In the genomic region with DNA sequence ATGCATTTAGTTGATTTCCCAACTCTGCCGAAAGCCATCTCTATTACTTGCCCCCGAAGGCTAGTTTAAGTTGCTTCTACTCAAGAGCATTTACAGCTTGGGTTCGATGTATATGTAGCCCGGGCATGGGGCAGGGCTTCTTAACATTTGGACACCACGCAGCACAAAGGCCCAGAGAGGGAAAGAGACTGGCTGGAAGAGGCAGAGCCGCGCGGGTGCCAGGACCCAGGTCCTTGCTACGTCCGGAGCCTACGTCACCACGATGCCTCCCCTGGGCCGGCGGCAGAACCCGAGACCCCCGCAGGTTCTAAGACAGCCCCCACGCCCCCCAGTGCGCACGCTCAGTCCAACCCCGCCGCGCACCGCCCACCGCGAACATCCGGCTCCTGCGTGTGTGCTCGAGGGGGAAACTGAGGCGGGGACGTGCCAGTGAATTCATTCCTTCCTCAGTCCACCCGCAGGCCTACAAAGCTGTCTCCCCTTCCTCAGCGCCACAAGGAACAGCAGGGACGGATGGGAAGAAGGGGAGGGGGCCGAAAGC, we compare ENCODE assay signal across 8 cellular contexts. TPM values are rescaled to one million over a fixed set of nuclear protein-coding genes. Genes with fewer than 3 reads are reported as not detected.
DNase-seq lines count a peak whose midpoint lies in the region; ATAC-seq and TF ChIP-seq lines count a peak whose summit lies in the region.

No MANE protein-coding gene starts in this region.

- H3K9me3 Mint-ChIP-seq in natural killer cell, result no peaks in the 10 kb centered on the region

- ATAC-seq in natural killer cell, result peak in 1 of 3 donors; percentile 5
- ATAC-seq in GM21390 (IDR thresholded peaks at IDR 0.05; ENCODE audit: unreplicated experiment), result no peak

- 0% methylated on average over 4 to 10 of the region's 34 CpGs for WGBS in esophagus squamous epithelium, 2 donors

- no peaks in the 10 kb centered on the region for H3K27me3 Mint-ChIP-seq in natural killer cell (ENCODE audit: low read depth in 2 of 2)

- peak overlapping the region; percentile 96 to 97 for H3K27ac Mint-ChIP-seq in natural killer cell

- intact Hi-C loops in esophagus squamous epithelium (cut with DNase I), result no loop called here
- intact Hi-C loops in natural killer cell (cut with micrococcal nuclease), result loop anchor here (1.0 to 2.0 kb wide), 4 partner anchors 29 to 77 kb away; a partner anchor contains a TSS

- CTCF ChIA-PET in HEK293 (lab: Yijun Ruan, JAX), result interaction anchor here (0.6 to 3.3 kb wide), 9 partner anchors 14 to 141 kb away, joined by 3 to 18 read pairs (median 3); no protein-coding TSS in a partner anchor

- H3K4me1 ChIP-seq in HEK293 (ENCODE audit: control insufficient read depth, insufficient read depth, low read length) (peaks cover 9% of the 10 kb centered on the region), esophagus squamous epithelium (peaks cover 12 to 47% (median 16%) of the 10 kb centered on the region in 3 donors)

- TF ChIP-seq CTCF in HEK293 (tag by site-specific recombination; IDR thresholded peaks at IDR 0.05), result no peak
- no peak for TF ChIP-seq CTCF in WI38 (IDR thresholded peaks at IDR 0.05; ENCODE audit: low read depth, low read length)
- no peak for TF ChIP-seq CTCF in esophagus squamous epithelium (IDR thresholded peaks at IDR 0.05)
- TF ChIP-seq CTCF in natural killer cell (IDR thresholded peaks at IDR 0.05), result no peak

- H3K36me3 Mint-ChIP-seq in natural killer cell, result no peaks in the 10 kb centered on the region

- H3K27ac ChIP-seq in HEK293 (ENCODE audit: extremely low read depth, low read depth, low read length) (peak overlapping the region; percentile 98), esophagus squamous epithelium (peak overlapping the region; percentile 100)

- DNase-seq in NOMO-1 treated with DMSO at 0.1 percent for 48 hours (lab: John Stamatoyannopoulos, UW; ENCODE audit: unreplicated experiment), result peak; percentile 42
- no peak for DNase-seq in NOMO-1 treated with dmso at 0.1 percent for 144 hours (lab: John Stamatoyannopoulos, UW; ENCODE audit: unreplicated experiment)
- DNase-seq in NAMALWA (ENCODE audit: low spot score), result peak; percentile 78
- no peak for DNase-seq in esophagus squamous epithelium (lab: John Stamatoyannopoulos, UW)
- DNase-seq in natural killer cell, result no peak

- H3K4me3 ChIP-seq in HEK293 (ENCODE audit: low read depth, low read length) (peak overlapping the region; percentile 96), WI38 (ENCODE audit: low read depth, low read length) (peak overlapping the region; percentile 95), esophagus squamous epithelium (peak overlapping the region; percentile 91 to 99 (median 97))

- no peaks in the 10 kb centered on the region for H3K27me3 ChIP-seq in esophagus squamous epithelium

- H3K4me3 Mint-ChIP-seq in natural killer cell, result peak overlapping the region; percentile 96

- H3K4me1 Mint-ChIP-seq in natural killer cell, result peaks cover 23 to 31% of the 10 kb centered on the region in 2 donors

- H3K9me3 ChIP-seq in HEK293 (ENCODE audit: control insufficient read depth, insufficient read depth, low read depth, low read length) (no peaks in the 10 kb centered on the region), esophagus squamous epithelium (no peaks in the 10 kb centered on the region)

- H3K36me3 ChIP-seq in HEK293 (ENCODE audit: control insufficient read depth in 2 of 2, insufficient read depth in 1 of 2, low read length in 2 of 2) (peaks cover 0 to 16% of the 10 kb centered on the region in 2 experiments; a peak in 1 of 3 replicates), esophagus squamous epithelium (peaks cover 13 to 33% (median 17%) of the 10 kb centered on the region in 3 donors)

- POLR2A ChIA-PET in HEK293 (lab: Yijun Ruan, JAX), result interaction anchor here (0.6 to 3.4 kb wide), 29 partner anchors 8 to 1437 kb away, joined by 3 to 28 read pairs (median 5); a partner anchor contains a TSS

- no peak for TF ChIP-seq POLR2A in esophagus squamous epithelium (IDR thresholded peaks at IDR 0.05)

TF ChIP-seq in HEK293, 187 proteins besides CTCF, POLR2A, EP300 and RAD21 (continues in another document):
- TF ChIP-seq ZNF341 (tag by site-specific recombination; IDR thresholded peaks at IDR 0.05; ENCODE audit: low read depth) (peak; percentile 74), ZNF776 (tag by site-specific recombination; IDR thresholded peaks at IDR 0.05; ENCODE audit: borderline replicate concordance) (no peak), ZNF335 (tag by site-specific recombination; conservative IDR thresholded peaks at IDR 0.05) (peak; percentile 96), YY1 (tag by site-specific recombination; IDR thresholded peaks at IDR 0.05) (no peak), ZBTB7A (tag by site-specific recombination; IDR thresholded peaks at IDR 0.05; ENCODE audit: low read depth) (peak; percentile 52; the same call in 1 of the 2 replicates), GLIS2 (tag by site-specific recombination; IDR thresholded peaks at IDR 0.05) (peak; percentile 91), KLF9 (tag by site-specific recombination; IDR thresholded peaks at IDR 0.05; ENCODE audit: low read depth) (no peak), ZNF843 (tag by site-specific recombination; IDR thresholded peaks at IDR 0.05) (no peak)
- TF ChIP-seq, protein P1, sequence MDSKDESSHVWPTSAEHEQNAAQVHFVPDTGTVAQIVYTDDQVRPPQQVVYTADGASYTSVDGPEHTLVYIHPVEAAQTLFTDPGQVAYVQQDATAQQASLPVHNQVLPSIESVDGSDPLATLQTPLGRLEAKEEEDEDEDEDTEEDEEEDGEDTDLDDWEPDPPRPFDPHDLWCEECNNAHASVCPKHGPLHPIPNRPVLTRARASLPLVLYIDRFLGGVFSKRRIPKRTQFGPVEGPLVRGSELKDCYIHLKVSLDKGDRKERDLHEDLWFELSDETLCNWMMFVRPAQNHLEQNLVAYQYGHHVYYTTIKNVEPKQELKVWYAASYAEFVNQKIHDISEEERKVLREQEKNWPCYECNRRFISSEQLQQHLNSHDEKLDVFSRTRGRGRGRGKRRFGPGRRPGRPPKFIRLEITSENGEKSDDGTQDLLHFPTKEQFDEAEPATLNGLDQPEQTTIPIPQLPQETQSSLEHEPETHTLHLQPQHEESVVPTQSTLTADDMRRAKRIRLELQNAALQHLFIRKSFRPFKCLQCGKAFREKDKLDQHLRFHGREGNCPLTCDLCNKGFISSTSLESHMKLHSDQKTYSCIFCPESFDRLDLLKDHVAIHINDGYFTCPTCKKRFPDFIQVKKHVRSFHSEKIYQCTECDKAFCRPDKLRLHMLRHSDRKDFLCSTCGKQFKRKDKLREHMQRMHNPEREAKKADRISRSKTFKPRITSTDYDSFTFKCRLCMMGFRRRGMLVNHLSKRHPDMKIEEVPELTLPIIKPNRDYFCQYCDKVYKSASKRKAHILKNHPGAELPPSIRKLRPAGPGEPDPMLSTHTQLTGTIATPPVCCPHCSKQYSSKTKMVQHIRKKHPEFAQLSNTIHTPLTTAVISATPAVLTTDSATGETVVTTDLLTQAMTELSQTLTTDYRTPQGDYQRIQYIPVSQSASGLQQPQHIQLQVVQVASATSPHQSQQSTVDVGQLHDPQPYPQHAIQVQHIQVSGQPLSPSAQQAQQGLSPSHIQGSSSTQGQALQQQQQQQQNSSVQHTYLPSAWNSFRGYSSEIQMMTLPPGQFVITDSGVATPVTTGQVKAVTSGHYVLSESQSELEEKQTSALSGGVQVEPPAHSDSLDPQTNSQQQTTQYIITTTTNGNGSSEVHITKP (tag by site-specific recombination; IDR thresholded peaks at IDR 0.05), result peak; percentile 56; the same call in 1 of the 2 replicates
- TF ChIP-seq, protein P2, sequence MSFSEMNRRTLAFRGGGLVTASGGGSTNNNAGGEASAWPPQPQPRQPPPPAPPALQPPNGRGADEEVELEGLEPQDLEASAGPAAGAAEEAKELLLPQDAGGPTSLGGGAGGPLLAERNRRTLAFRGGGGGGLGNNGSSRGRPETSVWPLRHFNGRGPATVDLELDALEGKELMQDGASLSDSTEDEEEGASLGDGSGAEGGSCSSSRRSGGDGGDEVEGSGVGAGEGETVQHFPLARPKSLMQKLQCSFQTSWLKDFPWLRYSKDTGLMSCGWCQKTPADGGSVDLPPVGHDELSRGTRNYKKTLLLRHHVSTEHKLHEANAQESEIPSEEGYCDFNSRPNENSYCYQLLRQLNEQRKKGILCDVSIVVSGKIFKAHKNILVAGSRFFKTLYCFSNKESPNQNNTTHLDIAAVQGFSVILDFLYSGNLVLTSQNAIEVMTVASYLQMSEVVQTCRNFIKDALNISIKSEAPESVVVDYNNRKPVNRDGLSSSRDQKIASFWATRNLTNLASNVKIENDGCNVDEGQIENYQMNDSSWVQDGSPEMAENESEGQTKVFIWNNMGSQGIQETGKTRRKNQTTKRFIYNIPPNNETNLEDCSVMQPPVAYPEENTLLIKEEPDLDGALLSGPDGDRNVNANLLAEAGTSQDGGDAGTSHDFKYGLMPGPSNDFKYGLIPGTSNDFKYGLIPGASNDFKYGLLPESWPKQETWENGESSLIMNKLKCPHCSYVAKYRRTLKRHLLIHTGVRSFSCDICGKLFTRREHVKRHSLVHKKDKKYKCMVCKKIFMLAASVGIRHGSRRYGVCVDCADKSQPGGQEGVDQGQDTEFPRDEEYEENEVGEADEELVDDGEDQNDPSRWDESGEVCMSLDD (tag by site-specific recombination; IDR thresholded peaks at IDR 0.05), result 0 out of 2 replicates have a peak, but pooled peaks have one; percentile 40

RNA-seq across cellular contexts. Expression of a gene that starts 0.4 kb away (rescaled TPM):
- total RNA-seq in esophagus squamous epithelium (10 to 100 TPM; 10.4 to 36.8 (median 16.4) TPM), natural killer cell (10 to 100 TPM; 72.0 to 85.1 (median 73.3) TPM)

RNA-seq across cellular contexts. Expression of a gene that starts 22.2 kb away (rescaled TPM):
- 100 to 1,000 TPM in 2 of 4 donors, 10 to 100 TPM in 1, 1 to 10 TPM in 1; 5.9 to 248 (median 92.6) TPM for total RNA-seq in esophagus squamous epithelium
- total RNA-seq in natural killer cell, result 1 to 10 TPM in 2 of 3 donors, under 1 TPM in 1; 0.63 to 3.5 (median 3.2) TPM

RNA-seq across cellular contexts. Expression of a gene that starts 37.9 kb away (rescaled TPM):
- total RNA-seq in esophagus squamous epithelium (10 to 100 TPM; 10.5 to 22.5 (median 19.8) TPM), natural killer cell (100 to 1,000 TPM; 101 to 119 (median 102) TPM)

RNA-seq across cellular contexts. Expression of a gene that starts 43.0 kb away (rescaled TPM):
- total RNA-seq in esophagus squamous epithelium (10 to 100 TPM; 44.5 to 74.8 (median 56.8) TPM), natural killer cell (100 to 1,000 TPM in 1 of 3 donors, 10 to 100 TPM in 2; 72.8 to 108 (median 86.8) TPM)

RNA-seq across cellular contexts. Expression of a gene that starts 43.1 kb away (rescaled TPM):
- total RNA-seq in esophagus squamous epithelium (1 to 10 TPM; 4.1 to 6.5 (median 5.5) TPM), natural killer cell (1 to 10 TPM in 2 of 3 donors, under 1 TPM in 1; 0.89 to 1.4 (median 1.4) TPM)

Comparison
In these comparisons a context has a peak if more than half of its experiments do, and no peak if none do; other contexts are left out.
1. DNase-seq: peak in NOMO-1 treated with DMSO at 0.1 percent for 48 hours (single experiment) and NAMALWA (single experiment); none in NOMO-1 treated with dmso at 0.1 percent for 144 hours (single experiment), esophagus squamous epithelium (single experiment) and natural killer cell (single experiment).
2. RNA of a gene that starts 37.9 kb away (total RNA-seq): 101 to 119 TPM in natural killer cell; 10.5 to 22.5 TPM in esophagus squamous epithelium; every median in the first group is over 4 times any median in the second.
3. Peak in every context shown above with its lines, with median percentiles within 50 percentile points of each other: H3K4me3 ChIP-seq.